18 cellular contexts compared by ENCODE assay signal in genomic region chr10:69662173-69662685, GRCh38. TPM values are rescaled to one million over a fixed set of nuclear protein-coding genes. Genes with fewer than 3 reads are reported as not detected.
DNase-seq lines count a peak whose midpoint lies in the region; ATAC-seq and TF ChIP-seq lines count a peak whose summit lies in the region.
"Had no signal": no experiment of that assay in that cellular context is flagged by ENCODE, and none has a peak within 500 bp of the region (broad histone marks: within the 10 kb centered on the region; RNA-seq: fewer than 3 reads in every experiment).

No MANE protein-coding gene starts in this region.

- peak overlapping the region; percentile 5; the same call in 1 of the 2 replicates for H3K27ac Mint-ChIP-seq in WTC11
- peak overlapping the region; percentile 66 for H3K27ac Mint-ChIP-seq in nephron progenitor cell
- H3K27ac Mint-ChIP-seq: B cell; CD4-positive, alpha-beta memory T cell; T-cell had no signal

- no peaks in the 10 kb centered on the region for H3K9me3 Mint-ChIP-seq in WTC11
- no peaks in the 10 kb centered on the region for H3K9me3 Mint-ChIP-seq in nephron progenitor cell
- H3K9me3 Mint-ChIP-seq: T-cell had no signal

- H3K27me3 Mint-ChIP-seq in WTC11 (ENCODE audit: low read depth) (peaks cover 5% of the 10 kb centered on the region), nephron progenitor cell (ENCODE audit: low read depth, poor library complexity) (peaks cover 6% of the 10 kb centered on the region)

- H3K4me3 Mint-ChIP-seq in WTC11 = no peak overlapping the region
- H3K4me3 Mint-ChIP-seq in nephron progenitor cell = peak overlapping the region; percentile 24
- H3K4me3 Mint-ChIP-seq: B cell; CD4-positive, alpha-beta memory T cell; T-cell had no signal

- no peaks in the 10 kb centered on the region for H3K36me3 ChIP-seq in HEK293 (ENCODE audit: control insufficient read depth in 2 of 2, insufficient read depth in 1 of 2, low read length in 2 of 2)

- H3K4me1 ChIP-seq in HEK293 (ENCODE audit: control insufficient read depth, insufficient read depth, low read length) = no peaks in the 10 kb centered on the region

- POLR2A ChIA-PET in HEK293 (lab: Yijun Ruan, JAX) (no interaction called here), WTC11 (lab: Charles Lee) (no interaction called here)

- ATAC-seq in WTC11 = no peak
- ATAC-seq in HG03045 (IDR thresholded peaks at IDR 0.05; ENCODE audit: unreplicated experiment) = no peak
- ATAC-seq: Panc1, T-cell had no signal

- DNase-seq in WTC11 (ENCODE audit: low spot score) (no peak), nephron progenitor cell (no peak), midbrain (lab: John Stamatoyannopoulos, UW) (no peak), NCI-H187 treated with DMSO at 0.1 percent for 48 hours (lab: John Stamatoyannopoulos, UW) (no peak)
- DNase-seq: CD4-positive, alpha-beta memory T cell; GF-D8; GOT3; NCI-H1092; NCI-H1694; NCI-H2171; NCI-H774; T-cell had no signal

- H3K36me3 Mint-ChIP-seq in WTC11 (no peaks in the 10 kb centered on the region), nephron progenitor cell (ENCODE audit: low read depth) (no peaks in the 10 kb centered on the region)
- H3K36me3 Mint-ChIP-seq: CD4-positive, alpha-beta memory T cell; T-cell had no signal

- CTCF ChIA-PET in HEK293 (lab: Yijun Ruan, JAX) = interaction anchor here (1.0 to 3.6 kb wide), 3 partner anchors 18 to 147 kb away, joined by 6 to 15 read pairs (median 6); no protein-coding TSS in a partner anchor
- CTCF ChIA-PET in WTC11 (lab: Charles Lee) = interaction anchor here (1.1 to 16.1 kb wide), 13 partner anchors 11 to 296 kb away, joined by 4 to 256 read pairs (median 17); no protein-coding TSS in a partner anchor

- no peak overlapping the region for H3K4me3 ChIP-seq in HEK293 (ENCODE audit: low read depth, low read length)

- H3K9me3 ChIP-seq in HEK293 (ENCODE audit: control insufficient read depth, insufficient read depth, low read depth, low read length) = no peaks in the 10 kb centered on the region

- TF ChIP-seq CTCF in C4-2B (conservative IDR thresholded peaks at IDR 0.05) (no peak), HEK293 (tag by site-specific recombination; IDR thresholded peaks at IDR 0.05) (no peak), WTC11 (IDR thresholded peaks at IDR 0.05) (no peak), nephron progenitor cell (IDR thresholded peaks at IDR 0.05) (no peak)

- H3K4me1 Mint-ChIP-seq in WTC11 (peaks cover 31% of the 10 kb centered on the region), nephron progenitor cell (peaks cover 87% of the 10 kb centered on the region)
- H3K4me1 Mint-ChIP-seq: B cell, T-cell had no signal

- H3K27ac ChIP-seq in C4-2B (peak overlapping the region; percentile 20; the same call in 1 of the 2 replicates), HEK293 (ENCODE audit: extremely low read depth, low read depth, low read length) (no peak overlapping the region)
- H3K27ac ChIP-seq: KMS-11 had no signal

TF ChIP-seq in HEK293, 187 proteins besides CTCF, POLR2A, EP300 and RAD21 (continues in another document):
- TF ChIP-seq ZNF645 (tag by site-specific recombination; IDR thresholded peaks at IDR 0.05) = no peak
- no peak for TF ChIP-seq GLIS2 (tag by site-specific recombination; IDR thresholded peaks at IDR 0.05)
- no peak for TF ChIP-seq RBAK (tag by site-specific recombination; IDR thresholded peaks at IDR 0.05)
- TF ChIP-seq ZNF629 (tag by site-specific recombination; IDR thresholded peaks at IDR 0.05) = peak; percentile 47
- 0 out of 2 replicates have a peak, but pooled peaks have one; percentile 8 for TF ChIP-seq IKZF3 (tag by site-specific recombination; IDR thresholded peaks at IDR 0.05)
- no peak for TF ChIP-seq EGR2 (tag by site-specific recombination; IDR thresholded peaks at IDR 0.05; ENCODE audit: low read depth)
- 0 out of 2 replicates have a peak, but pooled peaks have one; percentile 15 for TF ChIP-seq SP7 (tag by site-specific recombination; IDR thresholded peaks at IDR 0.05)
- TF ChIP-seq ZNF140 (tag by site-specific recombination; IDR thresholded peaks at IDR 0.05) = no peak
- TF ChIP-seq ZNF843 (tag by site-specific recombination; IDR thresholded peaks at IDR 0.05) = 0 out of 2 replicates have a peak, but pooled peaks have one; percentile 17
- no peak for TF ChIP-seq ZNF133 (tag by site-specific recombination; IDR thresholded peaks at IDR 0.05)
- TF ChIP-seq ZNF354C (tag by site-specific recombination; IDR thresholded peaks at IDR 0.05; ENCODE audit: borderline replicate concordance, low read depth) = no peak
- TF ChIP-seq ZNF558 (tag by site-specific recombination; IDR thresholded peaks at IDR 0.05) = no peak
- no peak for TF ChIP-seq ZNF280C (tag by site-specific recombination; IDR thresholded peaks at IDR 0.05)
- no peak for TF ChIP-seq ZNF214 (tag by site-specific recombination; IDR thresholded peaks at IDR 0.05; ENCODE audit: borderline replicate concordance)

TF ChIP-seq in WTC11, 78 proteins besides CTCF, POLR2A, EP300 and RAD21 (continues in another document):
- TF ChIP-seq GABPB1 (CRISPR knock-in tag; IDR thresholded peaks at IDR 0.05) = no peak
- TF ChIP-seq HMGXB4 (CRISPR knock-in tag; IDR thresholded peaks at IDR 0.05) = no peak
- no peak for TF ChIP-seq SP1 (CRISPR knock-in tag; conservative IDR thresholded peaks at IDR 0.05)
- TF ChIP-seq MXD4 (CRISPR knock-in tag; IDR thresholded peaks at IDR 0.05; ENCODE audit: borderline replicate concordance) = no peak
- no peak for TF ChIP-seq ZBTB21 (CRISPR knock-in tag; IDR thresholded peaks at IDR 0.05; ENCODE audit: borderline replicate concordance)
- no peak for TF ChIP-seq ZNF232 (CRISPR knock-in tag; IDR thresholded peaks at IDR 0.05)
- no peak for TF ChIP-seq TCF7 (CRISPR knock-in tag; IDR thresholded peaks at IDR 0.05; ENCODE audit: low read depth)
- TF ChIP-seq OVOL2 (CRISPR knock-in tag; IDR thresholded peaks at IDR 0.05; ENCODE audit: borderline replicate concordance) = no peak
- no peak for TF ChIP-seq USF2 (CRISPR knock-in tag; IDR thresholded peaks at IDR 0.05)
- no peak for TF ChIP-seq FOXP4 (CRISPR knock-in tag; IDR thresholded peaks at IDR 0.05)
- TF ChIP-seq ETV6 (CRISPR knock-in tag; IDR thresholded peaks at IDR 0.05) = no peak

RNA-seq across cellular contexts. Expression of gene FAM241B, which starts 32.2 kb away (rescaled TPM):
- total RNA-seq in WTC11 (2021) = 24.4 to 28.9 TPM (median 26.9 TPM) in 3 replicates
